ENCODE assay signal across 8 cellular contexts in the genomic region with DNA sequence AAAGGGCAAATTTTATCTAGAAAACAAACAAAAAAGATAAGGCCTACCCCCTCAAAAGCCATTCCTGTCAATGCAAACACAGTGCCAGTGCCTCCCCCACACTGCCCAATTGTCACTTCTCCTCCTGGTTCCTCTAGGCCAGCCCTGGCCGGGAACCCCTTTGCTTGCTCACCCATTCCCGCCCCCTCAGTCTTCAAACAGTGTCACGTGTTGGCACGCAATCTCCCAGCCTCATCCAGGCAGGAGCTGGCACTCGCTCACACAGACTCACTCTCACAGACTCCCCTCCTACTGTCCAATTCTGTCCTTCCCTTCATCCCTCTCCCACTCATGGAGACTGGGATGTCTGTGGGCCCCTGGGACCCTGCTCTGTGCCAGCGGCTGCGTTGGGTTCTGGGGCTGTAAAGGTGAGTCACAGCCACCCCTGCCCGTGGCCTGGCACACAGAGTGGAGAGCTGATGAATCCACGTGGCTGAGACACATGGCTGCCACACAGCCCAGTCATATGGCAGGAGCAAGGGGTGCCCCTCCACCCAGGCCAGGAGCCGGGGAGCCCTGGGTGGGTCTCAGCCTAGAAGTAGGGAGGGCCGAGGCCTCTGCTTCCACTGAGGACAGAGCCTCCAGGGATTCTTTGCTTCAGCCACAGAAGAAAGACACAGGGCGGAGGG. TPM values are rescaled to one million over a fixed set of nuclear protein-coding genes. Genes with fewer than 3 reads are reported as not detected.
DNase-seq lines count a peak whose midpoint lies in the region; ATAC-seq and TF ChIP-seq lines count a peak whose summit lies in the region.

No MANE protein-coding gene starts in this region.

- H3K79me2 ChIP-seq in hepatocyte: no peaks in the 10 kb centered on the region

- H3K4me1 ChIP-seq in hepatocyte (ENCODE audit: insufficient read depth): peaks cover 47% of the 10 kb centered on the region

- H3K4me3 ChIP-seq in hepatocyte: no peak overlapping the region

- no peaks in the 10 kb centered on the region for H3K27me3 ChIP-seq in hepatocyte

- H4K20me1 ChIP-seq in hepatocyte (ENCODE audit: insufficient read depth, poor library complexity, severe bottlenecking): no peaks in the 10 kb centered on the region

- no peaks in the 10 kb centered on the region for H3K36me3 ChIP-seq in hepatocyte (replicated peaks; ENCODE audit: insufficient read depth, low read depth)

- peak overlapping the region; percentile 96 for H3K27ac ChIP-seq in hepatocyte

- DNase-seq in AG09319 (ENCODE audit: extremely low read depth, low read depth) (peak; percentile 66), HT1080 (ENCODE audit: low read depth) (peak; percentile 81), hepatocyte (ENCODE audit: low spot score) (peak; percentile 69), NCI-H82 (lab: John Stamatoyannopoulos, UW) (no peak)
- peak; percentile 16 for DNase-seq in activated naive CD8-positive, alpha-beta T cell treated with anti-CD3 and anti-CD28 coated beads, Interleukin-2, amount 50 U/mL, for 24 hours
- peak in 1 of 2 donors; percentile 26 for DNase-seq in stimulated activated naive CD8-positive, alpha-beta T cell treated with anti-CD3 and anti-CD28 coated beads, Interleukin-15, amount 100 ng/mL, for 72 hours

- no peaks in the 10 kb centered on the region for H3K9me2 ChIP-seq in hepatocyte (replicated peaks; ENCODE audit: insufficient read depth)

- peaks cover 20% of the 10 kb centered on the region for H3K36me3 Mint-ChIP-seq in activated naive CD8-positive, alpha-beta T cell treated with anti-CD3 and anti-CD28 coated beads, Interleukin-2, amount 50 U/mL, for 24 hours (ENCODE audit: low read depth)

- TF ChIP-seq CTCF in AG09319 (IDR thresholded peaks at IDR 0.05; ENCODE audit: low read depth, low read length) (no peak), hepatocyte (IDR thresholded peaks at IDR 0.05; ENCODE audit: poor library complexity) (no peak)

- H3K9me3 ChIP-seq in hepatocyte (ENCODE audit: low read depth): no peaks in the 10 kb centered on the region

- peak overlapping the region; percentile 49 for H3K4me2 ChIP-seq in hepatocyte

- no peaks in the 10 kb centered on the region for H3K27me3 Mint-ChIP-seq in activated naive CD8-positive, alpha-beta T cell treated with anti-CD3 and anti-CD28 coated beads, Interleukin-2, amount 50 U/mL, for 24 hours
- H3K27me3 Mint-ChIP-seq in stimulated activated naive CD8-positive, alpha-beta T cell treated with anti-CD3 and anti-CD28 coated beads, Interleukin-15, amount 100 ng/mL, for 72 hours: no peaks in the 10 kb centered on the region

- peak overlapping the region; percentile 80 for H3K27ac Mint-ChIP-seq in activated naive CD8-positive, alpha-beta T cell treated with anti-CD3 and anti-CD28 coated beads, Interleukin-2, amount 50 U/mL, for 24 hours
- H3K27ac Mint-ChIP-seq in stimulated activated naive CD8-positive, alpha-beta T cell treated with anti-CD3 and anti-CD28 coated beads, Interleukin-15, amount 100 ng/mL, for 72 hours: peak overlapping the region; percentile 88 to 95

- 70% methylated on average over 12 of the region's 12 CpGs for WGBS in hepatocyte (ENCODE audit: low lambda C conversion rate, missing lambda C conversion rate)

- H2AFZ ChIP-seq in hepatocyte: no peak overlapping the region

- peak; percentile 62 for ATAC-seq in activated naive CD8-positive, alpha-beta T cell treated with anti-CD3 and anti-CD28 coated beads, Interleukin-2, amount 50 U/mL, for 24 hours
- ATAC-seq in stimulated activated naive CD8-positive, alpha-beta T cell treated with anti-CD3 and anti-CD28 coated beads, Interleukin-15, amount 100 ng/mL, for 72 hours: peak; percentile 60
- ATAC-seq in GM18873 (IDR thresholded peaks at IDR 0.05; ENCODE audit: low FRiP score, unreplicated experiment) (no peak), HG03196 (IDR thresholded peaks at IDR 0.05; ENCODE audit: unreplicated experiment) (no peak)

- no peaks in the 10 kb centered on the region for H3K9me3 Mint-ChIP-seq in activated naive CD8-positive, alpha-beta T cell treated with anti-CD3 and anti-CD28 coated beads, Interleukin-2, amount 50 U/mL, for 24 hours
- peaks cover 0 to 9% of the 10 kb centered on the region in 2 donors for H3K9me3 Mint-ChIP-seq in stimulated activated naive CD8-positive, alpha-beta T cell treated with anti-CD3 and anti-CD28 coated beads, Interleukin-15, amount 100 ng/mL, for 72 hours

- no peak overlapping the region for H3K4me3 Mint-ChIP-seq in activated naive CD8-positive, alpha-beta T cell treated with anti-CD3 and anti-CD28 coated beads, Interleukin-2, amount 50 U/mL, for 24 hours
- peak overlapping the region in 1 of 2 donors; percentile 34 for H3K4me3 Mint-ChIP-seq in stimulated activated naive CD8-positive, alpha-beta T cell treated with anti-CD3 and anti-CD28 coated beads, Interleukin-15, amount 100 ng/mL, for 72 hours

- H3K4me1 Mint-ChIP-seq in activated naive CD8-positive, alpha-beta T cell treated with anti-CD3 and anti-CD28 coated beads, Interleukin-2, amount 50 U/mL, for 24 hours: peaks cover 27% of the 10 kb centered on the region
- peaks cover 54% of the 10 kb centered on the region for H3K4me1 Mint-ChIP-seq in stimulated activated naive CD8-positive, alpha-beta T cell treated with anti-CD3 and anti-CD28 coated beads, Interleukin-15, amount 100 ng/mL, for 72 hours

RNA-seq across cellular contexts. Expression of a gene that starts 54.8 kb away (rescaled TPM):
- total RNA-seq in HT1080 (2014; rRNA removed; shearing (Covaris generic)): 70.7 and 103 TPM in 2 replicates
- polyA plus RNA-seq in HT1080 (2015; cell fraction: cytosol; rRNA removed): 50.5 and 58.3 TPM in 2 replicates
- 42.9 and 48.6 TPM in 2 replicates for polyA plus RNA-seq in HT1080 (2015; cell fraction: nucleus; rRNA removed)
- 34.5 and 35.8 TPM in 2 replicates for total RNA-seq in hepatocyte
- 49.4 and 51.4 TPM in 2 replicates for polyA plus RNA-seq in hepatocyte

Comparison
In these comparisons a context has a peak if more than half of its experiments do, and no peak if none do; other contexts are left out.
1. ATAC-seq: peak in activated naive CD8-positive, alpha-beta T cell treated with anti-CD3 and anti-CD28 coated beads, Interleukin-2, amount 50 U/mL, for 24 hours (single experiment) and stimulated activated naive CD8-positive, alpha-beta T cell treated with anti-CD3 and anti-CD28 coated beads, Interleukin-15, amount 100 ng/mL, for 72 hours (single experiment); none in GM18873 (single experiment) and HG03196 (single experiment).